Comparison of ENCODE assay signal across 8 cellular contexts in genomic region chr2:237688541-237688940, GRCh38.
A peak's percentile ranks its signal among the peaks of the same experiment; 100 is the strongest.
DNase-seq lines count a peak whose midpoint lies in the region; ATAC-seq and TF ChIP-seq lines count a peak whose summit lies in the region.
"Not testable (repeated sequence)": the region's sequence is repeated elsewhere in the genome, so short reads cannot be mapped to it uniquely, and the experiment has no call there.

No MANE protein-coding gene starts in this region.

- H3K36me3 ChIP-seq in CD4-positive, CD25-positive, alpha-beta regulatory T cell (ENCODE audit: control insufficient read depth, insufficient read depth, low read length); mammary epithelial cell (ENCODE audit: insufficient read depth, low read length); heart right ventricle; muscle layer of duodenum (ENCODE audit: control insufficient read depth in 1 of 2, insufficient read depth in 2 of 2, low read length in 2 of 2); skeletal muscle tissue (ENCODE audit: control insufficient read depth in 3 of 3, insufficient read depth in 3 of 3, low read length in 3 of 3); transverse colon: not testable (repeated sequence)
- H3K36me3 ChIP-seq in SK-N-SH (replicated peaks in 1 of 2; ENCODE audit: control insufficient read depth in 1 of 2, insufficient read depth in 2 of 2, low read length in 1 of 2): peaks cover 0 to 13% of the 10 kb centered on the region in 2 experiments

- H3K4me1 ChIP-seq in CD4-positive, CD25-positive, alpha-beta regulatory T cell (ENCODE audit: control insufficient read depth, insufficient read depth, low read length, poor library complexity, severe bottlenecking): peaks cover 56% of the 10 kb centered on the region
- peaks cover 19 to 32% of the 10 kb centered on the region in 2 experiments; a peak in 3 of 4 replicates for H3K4me1 ChIP-seq in SK-N-SH (ENCODE audit: control insufficient read depth in 1 of 2, insufficient read depth in 2 of 2, low read depth in 1 of 2, low read length in 1 of 2)
- peaks cover 43% of the 10 kb centered on the region for H3K4me1 ChIP-seq in mammary epithelial cell (ENCODE audit: insufficient read depth, low read length)
- H3K4me1 ChIP-seq in heart right ventricle: peaks cover 11 to 72% (median 60%) of the 10 kb centered on the region in 9 donors
- not testable (repeated sequence) for H3K4me1 ChIP-seq in muscle layer of duodenum (ENCODE audit: control insufficient read depth in 1 of 2, insufficient read depth in 2 of 2, low read length in 2 of 2)
- H3K4me1 ChIP-seq in skeletal muscle tissue (ENCODE audit: control insufficient read depth in 3 of 3, insufficient read depth in 3 of 3, low read length in 3 of 3): peaks cover 50 to 55% (median 54%) of the 10 kb centered on the region in 3 donors
- H3K4me1 ChIP-seq in transverse colon: peaks cover 16 to 54% (median 47%) of the 10 kb centered on the region in 4 donors

- not testable (repeated sequence) for H3K27me3 Mint-ChIP-seq in CD4-positive, CD25-positive, alpha-beta regulatory T cell; activated T-cell treated with anti-CD3 and anti-CD28 coated beads, Interleukin-2, amount 50 U/mL, for 72 hours (ENCODE audit: low read depth)

- peak overlapping the region; percentile 93 for H3K27ac ChIP-seq in CD4-positive, CD25-positive, alpha-beta regulatory T cell (ENCODE audit: insufficient read depth, low read length, poor library complexity, severe bottlenecking)
- peak overlapping the region in 1 of 2 experiments; percentile 96; a peak in 2 of 4 replicates for H3K27ac ChIP-seq in SK-N-SH (ENCODE audit: low read depth in 2 of 2, low read length in 1 of 2)
- H3K27ac ChIP-seq in mammary epithelial cell (ENCODE audit: insufficient read depth, low read depth, low read length): peak overlapping the region; percentile 98
- H3K27ac ChIP-seq in heart right ventricle: peak overlapping the region; percentile 20 to 93 (median 88)
- H3K27ac ChIP-seq in muscle layer of duodenum (ENCODE audit: low read length): peak overlapping the region; percentile 97
- peak overlapping the region; percentile 80 for H3K27ac ChIP-seq in skeletal muscle tissue (ENCODE audit: low read depth, low read length)
- H3K27ac ChIP-seq in transverse colon: peak overlapping the region; percentile 92 to 98 (median 94)

- TF ChIP-seq CTCF in SK-N-SH (IDR thresholded peaks at IDR 0.05); mammary epithelial cell (conservative IDR thresholded peaks at IDR 0.05 in 1 of 2, IDR thresholded peaks at IDR 0.05 in 1 of 2; ENCODE audit: extremely low read depth in 1 of 2, insufficient read depth in 1 of 2, low read depth in 1 of 2, low read length in 2 of 2); heart right ventricle (IDR thresholded peaks at IDR 0.05); transverse colon (IDR thresholded peaks at IDR 0.05): not testable (repeated sequence)

- peaks cover 19 to 61% (median 47%) of the 10 kb centered on the region in 4 donors for H3K4me1 Mint-ChIP-seq in CD4-positive, CD25-positive, alpha-beta regulatory T cell
- H3K4me1 Mint-ChIP-seq in activated T-cell treated with anti-CD3 and anti-CD28 coated beads, Interleukin-2, amount 50 U/mL, for 72 hours (ENCODE audit: low read depth): peaks cover 49% of the 10 kb centered on the region

- peak overlapping the region; percentile 85 to 100 (median 98) for H3K27ac Mint-ChIP-seq in CD4-positive, CD25-positive, alpha-beta regulatory T cell
- peak overlapping the region; percentile 52 for H3K27ac Mint-ChIP-seq in activated T-cell treated with anti-CD3 and anti-CD28 coated beads, Interleukin-2, amount 50 U/mL, for 72 hours

- not testable (repeated sequence) for DNase-seq in CD4-positive, CD25-positive, alpha-beta regulatory T cell; SK-N-SH; activated T-cell treated with anti-CD3 and anti-CD28 coated beads, Interleukin-2, amount 50 U/mL, for 72 hours; mammary epithelial cell; heart right ventricle; transverse colon

- H3K4me3 Mint-ChIP-seq in CD4-positive, CD25-positive, alpha-beta regulatory T cell: peak overlapping the region in 3 of 4 donors; percentile 31 to 93 (median 55)
- H3K4me3 Mint-ChIP-seq in activated T-cell treated with anti-CD3 and anti-CD28 coated beads, Interleukin-2, amount 50 U/mL, for 72 hours: peak overlapping the region; percentile 22 to 29

- TF ChIP-seq RAD21 in SK-N-SH (IDR thresholded peaks at IDR 0.05; ENCODE audit: low read length): not testable (repeated sequence)

- POLR2A ChIA-PET in SK-N-SH (lab: Yijun Ruan, JAX): not testable (repeated sequence)

- H3K9me3 ChIP-seq in CD4-positive, CD25-positive, alpha-beta regulatory T cell (ENCODE audit: control insufficient read depth in 2 of 2, low read length in 2 of 2); SK-N-SH; mammary epithelial cell (replicated peaks; ENCODE audit: insufficient read depth, low read length); heart right ventricle; muscle layer of duodenum (ENCODE audit: control insufficient read depth in 1 of 2, low read length in 2 of 2); skeletal muscle tissue (ENCODE audit: control insufficient read depth in 3 of 3, low read length in 3 of 3); transverse colon: not testable (repeated sequence)

- dilution Hi-C loops in mammary epithelial cell (cut with HindIII; ENCODE audit: low sequenced_read_pairs): not testable (repeated sequence)

- H3K79me2 ChIP-seq in SK-N-SH (ENCODE audit: insufficient read depth): peaks cover 53% of the 10 kb centered on the region
- peaks cover 14% of the 10 kb centered on the region for H3K79me2 ChIP-seq in mammary epithelial cell (ENCODE audit: insufficient read depth, low read length)

- ATAC-seq in CD4-positive, CD25-positive, alpha-beta regulatory T cell (ENCODE audit: low read depth in 2 of 2); activated T-cell treated with anti-CD3 and anti-CD28 coated beads, Interleukin-2, amount 50 U/mL, for 72 hours (replicated peaks in 1 of 2); heart right ventricle: not testable (repeated sequence)

- TF ChIP-seq POLR2A in transverse colon (IDR thresholded peaks at IDR 0.05): not testable (repeated sequence)

- TF ChIP-seq EP300 in SK-N-SH (IDR thresholded peaks at IDR 0.05; ENCODE audit: borderline replicate concordance in 1 of 2, low read depth in 1 of 2, low read length in 1 of 2); transverse colon (IDR thresholded peaks at IDR 0.05; ENCODE audit: low read depth): not testable (repeated sequence)

- 100% methylated on average over 6 of the region's 6 CpGs for WGBS in SK-N-SH (ENCODE audit: low lambda C conversion rate)
- 61% methylated on average over 2 of the region's 6 CpGs for WGBS in mammary epithelial cell (ENCODE audit: low coverage, missing lambda C conversion rate)
- 90 to 97% methylated on average over 6 of the region's 6 CpGs for WGBS in heart right ventricle, 2 donors
- WGBS in transverse colon (ENCODE audit: low coverage in 1 of 2), 2 donors: 86 to 96% methylated on average over 4 to 6 of the region's 6 CpGs

- in situ Hi-C loops in mammary epithelial cell (cut with MboI; ENCODE audit: low sequenced_read_pairs in 2 of 2); transverse colon (cut with MboI; ENCODE audit: low pct_ligation_motif_present in 1 of 4, low pct_unique_long_range_greater_than_20kb in 1 of 4, low sequenced_read_pairs in 3 of 4): not testable (repeated sequence)

- not testable (repeated sequence) for H3K9me2 ChIP-seq in SK-N-SH

- H3K9me3 Mint-ChIP-seq in CD4-positive, CD25-positive, alpha-beta regulatory T cell; activated T-cell treated with anti-CD3 and anti-CD28 coated beads, Interleukin-2, amount 50 U/mL, for 72 hours: not testable (repeated sequence)

- not testable (repeated sequence) for H3K27me3 ChIP-seq in CD4-positive, CD25-positive, alpha-beta regulatory T cell (ENCODE audit: control insufficient read depth, insufficient read depth, low read length); SK-N-SH (ENCODE audit: insufficient read depth); mammary epithelial cell (ENCODE audit: insufficient read depth, low read length); heart right ventricle; muscle layer of duodenum (ENCODE audit: low read depth, low read length); skeletal muscle tissue (ENCODE audit: control insufficient read depth in 3 of 3, insufficient read depth in 3 of 3, low read length in 3 of 3); transverse colon

- H4K20me1 ChIP-seq in SK-N-SH (ENCODE audit: insufficient read depth); mammary epithelial cell (ENCODE audit: insufficient read depth, low read length): not testable (repeated sequence)

- not testable (repeated sequence) for BruUV-seq in mammary epithelial cell (replicated peaks; lab: Mats Ljungman, UMichigan)

- H3K36me3 Mint-ChIP-seq in CD4-positive, CD25-positive, alpha-beta regulatory T cell; activated T-cell treated with anti-CD3 and anti-CD28 coated beads, Interleukin-2, amount 50 U/mL, for 72 hours (ENCODE audit: insufficient read depth in 2 of 2): not testable (repeated sequence)

- peak overlapping the region; percentile 44; the same call in 1 of the 2 replicates for H3K4me2 ChIP-seq in SK-N-SH
- not testable (repeated sequence) for H3K4me2 ChIP-seq in mammary epithelial cell (ENCODE audit: insufficient read depth, low read depth, low read length)

- intact Hi-C loops in mammary epithelial cell (cut with micrococcal nuclease); heart right ventricle (cut with DNase I): not testable (repeated sequence)
- intact Hi-C loops in transverse colon (cut with DNase I; ENCODE audit: low total_unique reads): loop anchor here (5.0 kb wide), 1 partner anchor 49 kb away; no protein-coding TSS in a partner anchor

- not testable (repeated sequence) for H3K9ac ChIP-seq in SK-N-SH; mammary epithelial cell (ENCODE audit: insufficient read depth, low read length); skeletal muscle tissue (ENCODE audit: low read depth in 1 of 3, low read length in 3 of 3)

- not testable (repeated sequence) for H3K4me3 ChIP-seq in CD4-positive, CD25-positive, alpha-beta regulatory T cell (ENCODE audit: low read depth, low read length); SK-N-SH (ENCODE audit: low read depth in 2 of 2, low read length in 1 of 2); mammary epithelial cell (replicated peaks in 1 of 3; ENCODE audit: insufficient read depth in 1 of 3, low read depth in 2 of 3, low read length in 3 of 3); heart right ventricle; muscle layer of duodenum (ENCODE audit: low read depth in 1 of 2, low read length in 2 of 2); skeletal muscle tissue (ENCODE audit: low read length in 3 of 3); transverse colon

- H3F3A ChIP-seq in SK-N-SH (replicated peaks; ENCODE audit: insufficient read depth): peaks cover 24% of the 10 kb centered on the region

- CTCF ChIA-PET in SK-N-SH (lab: Yijun Ruan, JAX): interaction anchor here (0.8 to 10.7 kb wide), 4 partner anchors 16 to 176 kb away, joined by 3 to 150 read pairs (median 36); no protein-coding TSS in a partner anchor
- CTCF ChIA-PET in mammary epithelial cell (lab: Charles Lee; ENCODE audit: low non-redundant PET): not testable (repeated sequence)

- not testable (repeated sequence) for H2AFZ ChIP-seq in SK-N-SH (ENCODE audit: low read depth); mammary epithelial cell (ENCODE audit: low read depth, low read length)
